ENCODE assay signal across 9 cellular contexts in the genomic region with DNA sequence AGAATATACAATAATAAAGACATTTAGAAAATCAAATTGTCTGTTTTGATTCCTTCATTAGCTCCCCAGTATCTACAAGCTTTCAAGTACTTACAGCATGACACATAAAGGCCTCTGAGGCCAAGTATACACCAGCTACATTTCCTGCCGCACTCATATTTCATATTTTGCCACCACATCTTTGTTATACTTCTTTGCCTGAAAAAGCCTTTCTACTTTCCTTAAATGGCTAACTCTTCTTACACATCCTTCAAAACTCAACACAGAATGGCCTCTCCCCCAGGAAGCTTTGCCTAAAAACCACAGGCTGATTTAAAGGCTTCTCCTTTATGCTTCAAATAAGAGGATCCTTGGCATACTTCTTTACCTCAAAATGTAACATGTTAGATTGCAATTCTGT. TPM values are rescaled to one million over a fixed set of nuclear protein-coding genes. Genes with fewer than 3 reads are reported as not detected.
DNase-seq lines count a peak whose midpoint lies in the region; ATAC-seq and TF ChIP-seq lines count a peak whose summit lies in the region.
"Had no signal": no experiment of that assay in that cellular context is flagged by ENCODE, and none has a peak within 500 bp of the region (broad histone marks: within the 10 kb centered on the region; RNA-seq: fewer than 3 reads in every experiment).

No MANE protein-coding gene starts in this region.

- H3K4me1 ChIP-seq in mucosa of rectum (ENCODE audit: control insufficient read depth in 2 of 2, insufficient read depth in 2 of 2, low read length in 2 of 2) = peaks cover 2 to 10% of the 10 kb centered on the region in 2 donors
- peaks cover 17 to 30% of the 10 kb centered on the region in 2 donors for H3K4me1 ChIP-seq in adrenal gland (replicated peaks in 1 of 2)

- no peak for TF ChIP-seq CTCF in adrenal gland (IDR thresholded peaks at IDR 0.05)

- ATAC-seq in HG03571 (IDR thresholded peaks at IDR 0.05; ENCODE audit: unreplicated experiment) = no peak

- no peaks in the 10 kb centered on the region for H3K9me3 Mint-ChIP-seq in activated naive CD8-positive, alpha-beta T cell treated with anti-CD3 and anti-CD28 coated beads for 36 hours

- H3K36me3 Mint-ChIP-seq in activated naive CD8-positive, alpha-beta T cell treated with anti-CD3 and anti-CD28 coated beads for 36 hours = peaks cover 69% of the 10 kb centered on the region

- H3K4me1 Mint-ChIP-seq in activated naive CD8-positive, alpha-beta T cell treated with anti-CD3 and anti-CD28 coated beads for 36 hours = peaks cover 42% of the 10 kb centered on the region

- H3K27me3 Mint-ChIP-seq in activated naive CD8-positive, alpha-beta T cell treated with anti-CD3 and anti-CD28 coated beads for 36 hours = no peaks in the 10 kb centered on the region

- peak overlapping the region; percentile 85 for H3K4me3 Mint-ChIP-seq in activated naive CD8-positive, alpha-beta T cell treated with anti-CD3 and anti-CD28 coated beads for 36 hours

- H3K27ac Mint-ChIP-seq in activated naive CD8-positive, alpha-beta T cell treated with anti-CD3 and anti-CD28 coated beads for 36 hours = peak overlapping the region; percentile 86

- peaks cover 3 to 4% of the 10 kb centered on the region in 2 donors for H3K36me3 ChIP-seq in mucosa of rectum (ENCODE audit: control insufficient read depth in 2 of 2, insufficient read depth in 2 of 2, low read length in 2 of 2)
- peaks cover 0 to 10% of the 10 kb centered on the region in 2 donors for H3K36me3 ChIP-seq in adrenal gland (replicated peaks in 1 of 2)
- H3K36me3 ChIP-seq: HAP-1 had no signal

- TF ChIP-seq POLR2A in adrenal gland (IDR thresholded peaks at IDR 0.05) = no peak

- H3K9ac ChIP-seq in mucosa of rectum (ENCODE audit: low read depth in 1 of 2, low read length in 2 of 2) = peak overlapping the region; percentile 51 to 53

- H3K27ac ChIP-seq in mucosa of rectum (ENCODE audit: low read depth in 2 of 2, low read length in 2 of 2) (peak overlapping the region; percentile 45 to 60), adrenal gland (no peak overlapping the region), substantia nigra (ENCODE audit: low read depth, low read length, poor library complexity, severe bottlenecking) (no peak overlapping the region)

- DNase-seq in DMS79 (lab: John Stamatoyannopoulos, UW) = peak; percentile 69
- DNase-seq in Jurkat, Clone E6-1 (ENCODE audit: low read depth, low spot score) = peak; percentile 81
- DNase-seq in activated naive CD8-positive, alpha-beta T cell treated with anti-CD3 and anti-CD28 coated beads for 36 hours = no peak
- DNase-seq in cerebellum (ENCODE audit: low spot score) = no peak
- DNase-seq in adrenal gland = no peak
- DNase-seq in substantia nigra (lab: John Stamatoyannopoulos, UW) = no peak

- H3K9me3 ChIP-seq in mucosa of rectum (ENCODE audit: control insufficient read depth in 2 of 2, low read length in 2 of 2) (no peaks in the 10 kb centered on the region), adrenal gland (replicated peaks in 1 of 3) (no peaks in the 10 kb centered on the region)
- H3K9me3 ChIP-seq: HAP-1 had no signal

- WGBS in adrenal gland, 4 donors = 59 to 77% (median 71%) methylated on average over 1 of the region's 1 CpG

- H3K27me3 ChIP-seq in mucosa of rectum (ENCODE audit: control insufficient read depth in 2 of 2, insufficient read depth in 2 of 2, low read length in 2 of 2) = no peaks in the 10 kb centered on the region
- no peaks in the 10 kb centered on the region for H3K27me3 ChIP-seq in adrenal gland

- intact Hi-C loops in adrenal gland (cut with DNase I) = no loop called here

- peak overlapping the region; percentile 30 for H3K4me3 ChIP-seq in Jurkat, Clone E6-1 (ENCODE audit: low read length)
- H3K4me3 ChIP-seq in mucosa of rectum (ENCODE audit: low read length in 2 of 2) (peak overlapping the region; percentile 24 to 99), adrenal gland (peak overlapping the region in 1 of 4 donors; percentile 59)
- H3K4me3 ChIP-seq: HAP-1 had no signal

RNA-seq across cellular contexts. Expression of a gene that starts 4.5 kb away (rescaled TPM):
- polyA plus RNA-seq in Jurkat, Clone E6-1 (2012; ENCODE audit: insufficient read depth, insufficient read length) = 23.5 TPM
- total RNA-seq in activated naive CD8-positive, alpha-beta T cell treated with anti-CD3 and anti-CD28 coated beads for 36 hours = 100 to 1,000 TPM; 151 to 157 TPM
- 13.6 TPM for total RNA-seq in cerebellum
- 10 to 100 TPM in 6 of 8 donors, 1 to 10 TPM in 2; 3.6 to 30.7 (median 15.9) TPM for total RNA-seq in adrenal gland
- polyA plus RNA-seq in adrenal gland = 1 to 10 TPM; 4.7 to 7.1 (median 5.3) TPM

Comparison
In these comparisons a context has a peak if more than half of its experiments do, and no peak if none do; other contexts are left out.
1. DNase-seq: peak in DMS79 (single experiment) and Jurkat, Clone E6-1 (single experiment); none in activated naive CD8-positive, alpha-beta T cell treated with anti-CD3 and anti-CD28 coated beads for 36 hours (single experiment), cerebellum (single experiment), adrenal gland (0 of 7) and substantia nigra (0 of 49).
2. H3K27ac ChIP-seq: peak in mucosa of rectum (2 of 2); none in adrenal gland (0 of 5) and substantia nigra (single experiment).
3. RNA of a gene that starts 4.5 kb away (total RNA-seq): 151 to 157 TPM in activated naive CD8-positive, alpha-beta T cell treated with anti-CD3 and anti-CD28 coated beads for 36 hours; 3.6 to 30.7 TPM in adrenal gland and 13.6 TPM in cerebellum (single experiment); every median in the first group is over 4 times any median in the second.